Comparison of ENCODE assay signal across 8 cellular contexts in genomic region chr7:111090834-111091233, GRCh38. TPM values are rescaled to one million over a fixed set of nuclear protein-coding genes. Genes with fewer than 3 reads are reported as not detected.
DNase-seq lines count a peak whose midpoint lies in the region; ATAC-seq, FAIRE-seq and TF ChIP-seq lines count a peak whose summit lies in the region.

TSS of gene LRRN3 (plus strand) at chr7:111091127. CDS start at chr7:111122773, 31,646 bp downstream.

- H3K79me2 ChIP-seq in SU-DHL-6 (ENCODE audit: insufficient read depth, low read length): peaks cover 54% of the 10 kb centered on the region

- DNase-seq in HFFc6 (peak; percentile 57), cerebellar nuclear complex (lab: John Stamatoyannopoulos, UW) (peak; percentile 68 to 83), mesenchymal stem cell (peak; percentile 9), urothelium cell line (ENCODE audit: low spot score) (no peak), NCI-H1048 (lab: John Stamatoyannopoulos, UW) (no peak)

- H3K4me1 Mint-ChIP-seq in HFFc6 (ENCODE audit: low read depth): peaks cover 51% of the 10 kb centered on the region

- no peaks in the 10 kb centered on the region for H3K79me1 ChIP-seq in mesenchymal stem cell (replicated peaks; ENCODE audit: low read length, poor library complexity, severe bottlenecking)

- H2BK15ac ChIP-seq in mesenchymal stem cell (ENCODE audit: low read depth, poor library complexity, severe bottlenecking): no peak within 1 kb of the TSS

- peak within 1 kb of the TSS in 1 of 2 experiments; percentile 48 for H3K18ac ChIP-seq in mesenchymal stem cell (ENCODE audit: low read depth in 1 of 2, low read length in 2 of 2)

- H3K9me3 Mint-ChIP-seq in HFFc6: no peaks in the 10 kb centered on the region

- no peak within 1 kb of the TSS for H3K4ac ChIP-seq in mesenchymal stem cell (ENCODE audit: low read depth in 1 of 2, low read length in 2 of 2)

- no peak within 1 kb of the TSS for H3K23ac ChIP-seq in mesenchymal stem cell (ENCODE audit: low read length in 2 of 2)

- no peaks in the 10 kb centered on the region for H3K27me3 Mint-ChIP-seq in HFFc6 (ENCODE audit: insufficient read depth)

- peak within 1 kb of the TSS; percentile 77 for H3K4me3 ChIP-seq in SU-DHL-6 (ENCODE audit: insufficient read depth, low read length, poor library complexity, severe bottlenecking)
- peak within 1 kb of the TSS in 1 of 2 experiments; percentile 71 for H3K4me3 ChIP-seq in mesenchymal stem cell (ENCODE audit: insufficient read depth in 1 of 2, low read depth in 1 of 2, low read length in 2 of 2)
- H3K4me3 ChIP-seq in stomach smooth muscle (ENCODE audit: low read length in 2 of 2): peak within 1 kb of the TSS; percentile 67 to 76

- no peaks in the 10 kb centered on the region; the same call in 1 of the 2 replicates for H3K36me3 ChIP-seq in SU-DHL-6 (ENCODE audit: low read length)
- H3K36me3 ChIP-seq in mesenchymal stem cell (ENCODE audit: control insufficient read depth in 1 of 2, insufficient read depth in 2 of 2, low read depth in 1 of 2, low read length in 2 of 2): no peaks in the 10 kb centered on the region
- H3K36me3 ChIP-seq in stomach smooth muscle (ENCODE audit: control insufficient read depth in 2 of 2, insufficient read depth in 2 of 2, low read length in 2 of 2): no peaks in the 10 kb centered on the region

- peak within 1 kb of the TSS; percentile 64; the same call in 1 of the 2 replicates for H3K27ac Mint-ChIP-seq in HFFc6

- FAIRE-seq in urothelium cell line (lab: Jason Lieb, UNC): no peak

- no peak within 1 kb of the TSS for H2AFZ ChIP-seq in SU-DHL-6 (ENCODE audit: low read depth, low read length, severe bottlenecking)
- no peak within 1 kb of the TSS for H2AFZ ChIP-seq in mesenchymal stem cell (ENCODE audit: low read depth, low read length)

- H4K20me1 ChIP-seq in SU-DHL-6 (ENCODE audit: low read depth, low read length): no peaks in the 10 kb centered on the region

- peak within 1 kb of the TSS; percentile 79 for H3K4me2 ChIP-seq in SU-DHL-6 (ENCODE audit: low read depth, low read length, poor library complexity, severe bottlenecking)
- no peak within 1 kb of the TSS for H3K4me2 ChIP-seq in mesenchymal stem cell (ENCODE audit: low read length, poor library complexity, severe bottlenecking)

- H3K9me3 ChIP-seq in SU-DHL-6 (ENCODE audit: insufficient read depth, low read length) (no peaks in the 10 kb centered on the region), mesenchymal stem cell (ENCODE audit: control insufficient read depth, low read length) (no peaks in the 10 kb centered on the region), stomach smooth muscle (ENCODE audit: control insufficient read depth in 2 of 2, low read length in 2 of 2) (no peaks in the 10 kb centered on the region)

- no peak within 1 kb of the TSS for H2BK5ac ChIP-seq in mesenchymal stem cell (ENCODE audit: low read depth, low read length, poor library complexity, severe bottlenecking)

- H3K36me3 Mint-ChIP-seq in HFFc6 (ENCODE audit: low read depth): no peaks in the 10 kb centered on the region; the same call in none of the 2 replicates

- no peaks in the 10 kb centered on the region for H3K9me2 ChIP-seq in SU-DHL-6 (replicated peaks; ENCODE audit: insufficient read depth, low read length)

- H3K27me3 ChIP-seq in SU-DHL-6 (ENCODE audit: low read length): no peaks in the 10 kb centered on the region
- H3K27me3 ChIP-seq in mesenchymal stem cell (ENCODE audit: control insufficient read depth in 1 of 2, insufficient read depth in 1 of 2, low read length in 2 of 2): no peaks in the 10 kb centered on the region
- no peaks in the 10 kb centered on the region for H3K27me3 ChIP-seq in stomach smooth muscle (ENCODE audit: control insufficient read depth in 1 of 2, insufficient read depth in 2 of 2, low read length in 2 of 2)

- no peak within 1 kb of the TSS for H3K14ac ChIP-seq in mesenchymal stem cell (ENCODE audit: low read length in 2 of 2)

- no peak for ATAC-seq in GM19463 (IDR thresholded peaks at IDR 0.05; ENCODE audit: unreplicated experiment)

- no peak within 1 kb of the TSS for H4K8ac ChIP-seq in mesenchymal stem cell (ENCODE audit: low read length)

- H3K4me1 ChIP-seq in mesenchymal stem cell (ENCODE audit: control insufficient read depth, insufficient read depth, low read depth, low read length): no peaks in the 10 kb centered on the region
- H3K4me1 ChIP-seq in stomach smooth muscle (ENCODE audit: control insufficient read depth, insufficient read depth, low read length): no peaks in the 10 kb centered on the region

- no peak within 1 kb of the TSS for H2AK5ac ChIP-seq in mesenchymal stem cell (ENCODE audit: low read length, severe bottlenecking)

- no peak within 1 kb of the TSS for H2BK12ac ChIP-seq in mesenchymal stem cell (ENCODE audit: low read length in 2 of 2)

- peak within 1 kb of the TSS; percentile 94 for H3K4me3 Mint-ChIP-seq in HFFc6

- H3K27ac ChIP-seq in SU-DHL-6 (ENCODE audit: low read depth, low read length) (peak within 1 kb of the TSS; percentile 89), mesenchymal stem cell (ENCODE audit: low read length, poor library complexity, severe bottlenecking) (no peak within 1 kb of the TSS), stomach smooth muscle (ENCODE audit: low read length) (no peak within 1 kb of the TSS)

- WGBS in mesenchymal stem cell: 67% methylated on average over 5 of the region's 5 CpGs

- H3F3A ChIP-seq in SU-DHL-6 (ENCODE audit: insufficient read depth): peaks cover 58% of the 10 kb centered on the region

- H3K9ac ChIP-seq in SU-DHL-6 (ENCODE audit: low read length): peak within 1 kb of the TSS; percentile 74
- H3K9ac ChIP-seq in mesenchymal stem cell (ENCODE audit: low read length): peak within 1 kb of the TSS; percentile 65
- peak within 1 kb of the TSS in 1 of 2 donors; percentile 46 for H3K9ac ChIP-seq in stomach smooth muscle (ENCODE audit: low read length in 2 of 2)

- no peak within 1 kb of the TSS for H4K91ac ChIP-seq in mesenchymal stem cell (ENCODE audit: low read length)

- TF ChIP-seq CTCF in HFFc6 (IDR thresholded peaks at IDR 0.05) (no peak), SU-DHL-6 (IDR thresholded peaks at IDR 0.05; ENCODE audit: insufficient read depth, low read length, poor library complexity, severe bottlenecking) (no peak)

- H2BK120ac ChIP-seq in mesenchymal stem cell (ENCODE audit: low read depth, low read length): no peak within 1 kb of the TSS

RNA-seq across cellular contexts. Expression of gene LRRN3, which starts in this region (rescaled TPM):
- 10 to 100 TPM; 13.7 to 42.0 (median 35.5) TPM for total RNA-seq in HFFc6 (2021; fragmentation: NEBNext Ultra II Directional; extraction: Animal tissue kit (Norgen Biotek cat#: 25700))
- 0.15 TPM for polyA plus RNA-seq in mesenchymal stem cell (2013, experiment 1 of 2)
- 0.21 TPM for polyA plus RNA-seq in mesenchymal stem cell (2013, experiment 2 of 2)

Comparison
In these comparisons a context has a peak if more than half of its experiments do, and no peak if none do; other contexts are left out.
1. DNase-seq: peak in HFFc6 (single experiment), cerebellar nuclear complex (2 of 2) and mesenchymal stem cell (single experiment); none in urothelium cell line (single experiment) and NCI-H1048 (single experiment).